In the genomic region with DNA sequence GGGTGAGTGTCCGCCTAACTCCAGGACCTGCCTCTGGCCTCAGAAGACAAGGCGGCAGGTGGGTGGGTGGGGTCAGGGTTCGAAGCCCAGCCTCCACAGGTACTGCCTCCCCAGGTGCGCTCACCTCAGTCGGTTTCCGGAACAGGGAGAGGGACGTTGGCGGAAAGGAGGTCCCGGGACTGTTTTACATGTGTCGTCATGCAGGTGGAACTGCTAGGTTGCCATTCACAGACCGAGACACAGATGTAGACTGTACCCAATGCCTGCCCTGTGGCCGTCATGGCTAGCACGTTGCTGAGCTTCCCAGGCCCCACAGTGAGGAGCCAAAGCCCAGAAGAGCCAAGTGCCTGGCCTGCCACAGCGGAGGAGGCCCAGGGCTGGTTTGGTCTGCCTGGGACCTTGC, we compare ENCODE assay signal across 15 cellular contexts.
DNase-seq lines count a peak whose midpoint lies in the region; ATAC-seq and TF ChIP-seq lines count a peak whose summit lies in the region.
"Had no signal": no experiment of that assay in that cellular context is flagged by ENCODE, and none has a peak within 500 bp of the region (broad histone marks: within the 10 kb centered on the region; RNA-seq: fewer than 3 reads in every experiment).

No MANE protein-coding gene starts in this region.

- H2AFZ ChIP-seq in neuronal stem cell (ENCODE audit: low read length) = peak overlapping the region; percentile 5

- no peaks in the 10 kb centered on the region for H3K79me1 ChIP-seq in neuronal stem cell (ENCODE audit: low read depth, low read length)

- no peaks in the 10 kb centered on the region for H3K27me3 Mint-ChIP-seq in activated T-cell treated with anti-CD3 and anti-CD28 coated beads, Interleukin-2, amount 50 U/mL, for 72 hours (ENCODE audit: low read depth)
- no peaks in the 10 kb centered on the region for H3K27me3 Mint-ChIP-seq in chondrocyte (ENCODE audit: low read depth)

- no peak overlapping the region for H4K91ac ChIP-seq in neuronal stem cell (ENCODE audit: low read depth, low read length, poor library complexity)

- H3K9ac ChIP-seq in BLaER1 treated with 17β-estradiol and CSF1 and Interleukin-3, amounts not matched to agents 10 nM and 100 nM = no peak overlapping the region; a peak in 1 of 22 replicates
- H3K9ac ChIP-seq in neuronal stem cell (ENCODE audit: low read depth, low read length, poor library complexity) = no peak overlapping the region

- no peak overlapping the region for H3K23ac ChIP-seq in neuronal stem cell (ENCODE audit: low read depth, low read length, poor library complexity)

- no peak overlapping the region for H3K4me3 Mint-ChIP-seq in activated T-cell treated with anti-CD3 and anti-CD28 coated beads, Interleukin-2, amount 50 U/mL, for 72 hours
- no peak overlapping the region for H3K4me3 Mint-ChIP-seq in chondrocyte (ENCODE audit: unreplicated experiment)

- no peaks in the 10 kb centered on the region for H3K4me1 Mint-ChIP-seq in activated T-cell treated with anti-CD3 and anti-CD28 coated beads, Interleukin-2, amount 50 U/mL, for 72 hours (ENCODE audit: low read depth)
- no peaks in the 10 kb centered on the region for H3K4me1 Mint-ChIP-seq in chondrocyte (ENCODE audit: low read depth)

- ATAC-seq in activated T-cell treated with anti-CD3 and anti-CD28 coated beads, Interleukin-2, amount 50 U/mL, for 72 hours (replicated peaks in 1 of 2) = no peak

- peaks cover 16 to 81% (median 71%) of the 10 kb centered on the region in 10 experiments for H3K4me1 ChIP-seq in BLaER1 treated with 17β-estradiol and CSF1 and Interleukin-3, amounts not matched to agents 10 nM and 100 nM
- peaks cover 0 to 19% of the 10 kb centered on the region in 2 donors for H3K4me1 ChIP-seq in neuronal stem cell (ENCODE audit: control insufficient read depth in 2 of 2, insufficient read depth in 1 of 2, low read depth in 1 of 2, low read length in 2 of 2)
- H3K4me1 ChIP-seq: Caco-2 had no signal

- H3K27me3 ChIP-seq in BLaER1 treated with 17β-estradiol and CSF1 and Interleukin-3, amounts not matched to agents 10 nM and 100 nM = no peaks in the 10 kb centered on the region
- no peaks in the 10 kb centered on the region for H3K27me3 ChIP-seq in neuronal stem cell (ENCODE audit: control insufficient read depth in 3 of 3, insufficient read depth in 3 of 3, low read depth in 1 of 3, low read length in 3 of 3)

- peak; percentile 2 for DNase-seq in activated T-cell treated with anti-CD3 and anti-CD28 coated beads, Interleukin-2, amount 50 U/mL, for 1 hour
- no peak for DNase-seq in activated T-cell treated with anti-CD3 and anti-CD28 coated beads, Interleukin-2, amount 50 U/mL, for 72 hours
- DNase-seq in chondrocyte (ENCODE audit: low spot score) (peak; percentile 71), neuronal stem cell (ENCODE audit: low spot score) (no peak), erythroblast (lab: John Stamatoyannopoulos, UW) (no peak), GM10248 (ENCODE audit: extremely low spot score) (no peak), kidney tubule cell (ENCODE audit: low spot score) (no peak)
- DNase-seq: 8988T, HCEC 1CT, NCI-H146, NCI-H2227 treated with DMSO at 0.1 percent for 48 hours, NCI-H526 had no signal

- TF ChIP-seq POLR2A in erythroblast (IDR thresholded peaks at IDR 0.05; ENCODE audit: low read length) = no peak

- H2BK12ac ChIP-seq in neuronal stem cell (ENCODE audit: low read length) = peak overlapping the region; percentile 80

- peak overlapping the region; percentile 38 for H2AK5ac ChIP-seq in neuronal stem cell (ENCODE audit: low read depth, low read length)

- no peaks in the 10 kb centered on the region for H3K36me3 ChIP-seq in BLaER1 treated with 17β-estradiol and CSF1 and Interleukin-3, amounts not matched to agents 10 nM and 100 nM
- H3K36me3 ChIP-seq in neuronal stem cell (replicated peaks in 1 of 2; ENCODE audit: control insufficient read depth in 2 of 2, insufficient read depth in 2 of 2, low read length in 2 of 2) = no peaks in the 10 kb centered on the region

- no peak for TF ChIP-seq CTCF in chondrocyte (IDR thresholded peaks at IDR 0.05)
- no peak for TF ChIP-seq CTCF in GM10248 (IDR thresholded peaks at IDR 0.05; ENCODE audit: control extremely low read depth, extremely low read depth, low read depth, missing control alignments)

- H4K20me1 ChIP-seq in BLaER1 treated with 17β-estradiol and CSF1 and Interleukin-3, amounts not matched to agents 10 nM and 100 nM = no peaks in the 10 kb centered on the region

- no peak overlapping the region for H4K8ac ChIP-seq in neuronal stem cell (ENCODE audit: low read depth, low read length)

- H3K4me2 ChIP-seq in BLaER1 treated with 17β-estradiol and CSF1 and Interleukin-3, amounts not matched to agents 10 nM and 100 nM = peak overlapping the region; percentile 45 to 86 (median 76); a peak in 19 of 22 replicates
- H3K4me2 ChIP-seq in neuronal stem cell (ENCODE audit: insufficient read depth, low read length, poor library complexity, severe bottlenecking) = no peak overlapping the region

- peak overlapping the region; percentile 46 for H3K18ac ChIP-seq in neuronal stem cell (ENCODE audit: low read length)

- H3K9me3 ChIP-seq in BLaER1 treated with 17β-estradiol and CSF1 and Interleukin-3, amounts not matched to agents 10 nM and 100 nM (replicated peaks in 1 of 11) = no peaks in the 10 kb centered on the region
- no peaks in the 10 kb centered on the region for H3K9me3 ChIP-seq in neuronal stem cell (replicated peaks in 1 of 2; ENCODE audit: control insufficient read depth in 2 of 2, insufficient read depth in 1 of 2, low read depth in 1 of 2, low read length in 2 of 2)
- H3K9me3 ChIP-seq: Caco-2 had no signal

- no peaks in the 10 kb centered on the region for H3K9me3 Mint-ChIP-seq in activated T-cell treated with anti-CD3 and anti-CD28 coated beads, Interleukin-2, amount 50 U/mL, for 72 hours
- no peaks in the 10 kb centered on the region for H3K9me3 Mint-ChIP-seq in chondrocyte (ENCODE audit: low read depth)

- no peak overlapping the region for H2BK5ac ChIP-seq in neuronal stem cell (ENCODE audit: low read length)

- H3K14ac ChIP-seq in neuronal stem cell (ENCODE audit: low read length) = no peak overlapping the region

- no CpG with 5 or more reads among the region's 14 CpGs for WGBS in neuronal stem cell (ENCODE audit: extremely low coverage in 2 of 2, insufficient read length in 2 of 2, insufficient replicate concordance in 1 of 2), 2 donors

- H2BK120ac ChIP-seq in neuronal stem cell (ENCODE audit: low read depth, low read length) = no peak overlapping the region

- CTCF ChIA-PET in GM10248 (lab: Yijun Ruan, JAX) = no interaction called here

- H3K36me3 Mint-ChIP-seq in activated T-cell treated with anti-CD3 and anti-CD28 coated beads, Interleukin-2, amount 50 U/mL, for 72 hours (ENCODE audit: insufficient read depth in 2 of 2) = no peaks in the 10 kb centered on the region
- no peaks in the 10 kb centered on the region for H3K36me3 Mint-ChIP-seq in chondrocyte (ENCODE audit: low read depth)

- peak overlapping the region in 6 of 11 experiments; percentile 31 to 62 (median 56); a peak in 10 of 22 replicates for H3K27ac ChIP-seq in BLaER1 treated with 17β-estradiol and CSF1 and Interleukin-3, amounts not matched to agents 10 nM and 100 nM
- H3K27ac ChIP-seq in neuronal stem cell (replicated peaks; ENCODE audit: low read length) = no peak overlapping the region
- H3K27ac ChIP-seq: C4-2B had no signal

- H3K27ac Mint-ChIP-seq in activated T-cell treated with anti-CD3 and anti-CD28 coated beads, Interleukin-2, amount 50 U/mL, for 72 hours = no peak overlapping the region
- no peak overlapping the region for H3K27ac Mint-ChIP-seq in chondrocyte (ENCODE audit: unreplicated experiment)

- peak overlapping the region; percentile 12 for H2BK15ac ChIP-seq in neuronal stem cell (ENCODE audit: low read length)

- H3K4ac ChIP-seq in neuronal stem cell (ENCODE audit: low read length) = no peak overlapping the region

- H3K4me3 ChIP-seq in BLaER1 treated with 17β-estradiol and CSF1 and Interleukin-3, amounts not matched to agents 10 nM and 100 nM = no peak overlapping the region
- H3K4me3 ChIP-seq in neuronal stem cell (ENCODE audit: low read length in 2 of 2) = no peak overlapping the region

- POLR2A ChIA-PET in GM10248 (lab: Yijun Ruan, JAX) = no interaction called here

Comparison
In these comparisons a context has a peak if more than half of its experiments do, and no peak if none do; other contexts are left out.
1. DNase-seq: peak in activated T-cell treated with anti-CD3 and anti-CD28 coated beads, Interleukin-2, amount 50 U/mL, for 1 hour (single experiment) and chondrocyte (single experiment); none in activated T-cell treated with anti-CD3 and anti-CD28 coated beads, Interleukin-2, amount 50 U/mL, for 72 hours (0 of 2), neuronal stem cell (single experiment), erythroblast (0 of 2), GM10248 (single experiment) and kidney tubule cell (single experiment).